ENCODE assay signal across 23 cellular contexts in genomic region chr5:61784337-61784736, GRCh38.
"Had no signal": no experiment of that assay in that cellular context is flagged by ENCODE, and none has a peak within 500 bp of the region (broad histone marks: within the 10 kb centered on the region; RNA-seq: fewer than 3 reads in every experiment).

No MANE protein-coding gene starts in this region.

- H3K27ac ChIP-seq: gastroesophageal sphincter, heart right ventricle, prostate gland, skin epidermis, transverse colon, vagina had no signal

- H3K36me3 Mint-ChIP-seq: activated naive CD4-positive, alpha-beta T cell treated with anti-CD3 and anti-CD28 coated beads, Interleukin-2, amount 50 U/mL, for 72 hours had no signal

- H3K27me3 ChIP-seq: gastroesophageal sphincter, transverse colon, vagina had no signal

- H3K4me1 ChIP-seq: gastroesophageal sphincter, prostate gland, transverse colon, vagina had no signal

- ATAC-seq: activated CD8-positive, alpha-beta T cell treated with anti-CD3 and anti-CD28 coated beads, Interleukin-2, amount 10 ng/mL, durations not matched to agents 7 days and 5 days; activated naive CD4-positive, alpha-beta T cell treated with anti-CD3 and anti-CD28 coated beads, Interleukin-2, amount 50 U/mL, for 72 hours; gastroesophageal sphincter; heart right ventricle; left colon; right cardiac atrium had no signal

- H3K4me3 ChIP-seq: gastroesophageal sphincter, heart right ventricle, lung, prostate gland, skin epidermis, transverse colon, vagina had no signal

- H3K36me3 ChIP-seq: gastroesophageal sphincter, heart right ventricle, prostate gland, transverse colon, vagina had no signal

- H3K4me3 Mint-ChIP-seq: activated CD4-positive, alpha-beta T cell treated with anti-CD3 and anti-CD28 coated beads, Interleukin-2, amount 10 ng/mL, durations not matched to agents 24 days and 14 days; activated CD8-positive, alpha-beta T cell treated with anti-CD3 and anti-CD28 coated beads, Interleukin-2, amount 10 ng/mL, durations not matched to agents 7 days and 5 days; neural crest cell had no signal

- H3K27ac Mint-ChIP-seq: activated CD4-positive, alpha-beta T cell treated with anti-CD3 and anti-CD28 coated beads, Interleukin-2, amount 10 ng/mL, durations not matched to agents 24 days and 14 days; activated CD8-positive, alpha-beta T cell treated with anti-CD3 and anti-CD28 coated beads, Interleukin-2, amount 10 ng/mL, durations not matched to agents 7 days and 5 days; activated naive CD4-positive, alpha-beta T cell treated with anti-CD3 and anti-CD28 coated beads, Interleukin-2, amount 50 U/mL, for 72 hours had no signal

- H3K4me1 Mint-ChIP-seq: activated CD4-positive, alpha-beta T cell treated with anti-CD3 and anti-CD28 coated beads, Interleukin-2, amount 10 ng/mL, durations not matched to agents 24 days and 14 days had no signal

- H3K9me3 ChIP-seq: gastroesophageal sphincter, heart right ventricle, prostate gland, transverse colon, vagina had no signal

- DNase-seq: activated CD4-positive, alpha-beta T cell treated with anti-CD3 and anti-CD28 coated beads, Interleukin-2, amount 10 ng/mL, durations not matched to agents 24 days and 14 days; activated CD4-positive, CD25-positive, alpha-beta regulatory T cell; activated CD8-positive, alpha-beta memory T cell treated with anti-CD3 and anti-CD28 coated beads, Interleukin-2, amount 50 U/mL, for 4 hours; activated CD8-positive, alpha-beta T cell treated with anti-CD3 and anti-CD28 coated beads, Interleukin-2, amount 10 ng/mL, durations not matched to agents 7 days and 5 days; activated effector memory CD4-positive, alpha-beta T cell treated with anti-CD3 and anti-CD28 coated beads, Interleukin-2, amount 50 U/mL, for 16 hours; activated T-cell treated with anti-CD3 and anti-CD28 coated beads, Interleukin-2, amount 50 U/mL, for 48 hours; central memory CD4-positive, alpha-beta T cell; effector CD8-positive, alpha-beta T cell; heart right ventricle; left colon; midbrain; right cardiac atrium; stimulated activated CD4-positive, alpha-beta T cell treated with anti-CD3 and anti-CD28 coated beads, Interleukin-15, amount 100 ng/mL, for 24 hours; stimulated activated CD4-positive, alpha-beta T cell treated with anti-CD3 and anti-CD28 coated beads, Interleukin-4, amount 100 ng/mL, for 1 hour; stimulated activated naive CD4-positive, alpha-beta T cell; transverse colon had no signal

- H3K9me3 Mint-ChIP-seq: activated CD4-positive, alpha-beta T cell treated with anti-CD3 and anti-CD28 coated beads, Interleukin-2, amount 10 ng/mL, durations not matched to agents 24 days and 14 days; activated naive CD4-positive, alpha-beta T cell treated with anti-CD3 and anti-CD28 coated beads, Interleukin-2, amount 50 U/mL, for 72 hours had no signal
